ENCODE assay signal across 1 cellular context in the genomic region with DNA sequence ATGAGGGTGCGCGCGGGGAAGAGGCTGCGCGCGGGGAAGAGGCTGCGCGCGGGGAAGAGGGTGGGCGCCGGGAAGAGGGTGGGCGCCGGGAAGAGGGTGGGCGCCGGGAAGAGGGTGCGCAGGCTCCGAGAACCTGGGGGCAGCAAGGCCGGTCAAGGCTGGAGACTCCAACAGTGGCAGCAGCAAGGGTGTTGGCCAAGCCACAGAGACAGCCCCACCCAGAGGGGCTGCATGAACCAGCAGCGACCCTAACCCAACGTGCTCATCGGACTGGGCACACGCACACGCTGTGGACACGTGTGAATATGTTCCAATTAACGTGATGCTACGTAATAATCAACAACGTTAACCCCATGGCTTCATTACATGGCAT.
TF ChIP-seq lines count a peak whose summit lies in the region.

No MANE protein-coding gene starts in this region.

TF ChIP-seq in H1, 55 proteins besides CTCF, POLR2A, EP300 and RAD21 (continued from another document):
- TF ChIP-seq, protein P1, sequence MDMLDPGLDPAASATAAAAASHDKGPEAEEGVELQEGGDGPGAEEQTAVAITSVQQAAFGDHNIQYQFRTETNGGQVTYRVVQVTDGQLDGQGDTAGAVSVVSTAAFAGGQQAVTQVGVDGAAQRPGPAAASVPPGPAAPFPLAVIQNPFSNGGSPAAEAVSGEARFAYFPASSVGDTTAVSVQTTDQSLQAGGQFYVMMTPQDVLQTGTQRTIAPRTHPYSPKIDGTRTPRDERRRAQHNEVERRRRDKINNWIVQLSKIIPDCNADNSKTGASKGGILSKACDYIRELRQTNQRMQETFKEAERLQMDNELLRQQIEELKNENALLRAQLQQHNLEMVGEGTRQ (IDR thresholded peaks at IDR 0.05; ENCODE audit: low read length): no peak
- TF ChIP-seq CHD1 (IDR thresholded peaks at IDR 0.05; ENCODE audit: low read depth, low read length): no peak
- TF ChIP-seq SP2 (IDR thresholded peaks at IDR 0.05; ENCODE audit: low read length): no peak
- no peak for TF ChIP-seq SP4 (IDR thresholded peaks at IDR 0.05; ENCODE audit: low read length)
- no peak for TF ChIP-seq CBX5 (IDR thresholded peaks at IDR 0.05; ENCODE audit: low read depth, low read length)
- no peak for TF ChIP-seq GABPA (IDR thresholded peaks at IDR 0.05; ENCODE audit: borderline replicate concordance, insufficient read depth, low read length)
- no peak for TF ChIP-seq GTF2F1 (IDR thresholded peaks at IDR 0.05; ENCODE audit: borderline replicate concordance, low read depth, low read length)
- no peak for TF ChIP-seq E2F6 (IDR thresholded peaks at IDR 0.05)
- TF ChIP-seq SIN3A (conservative IDR thresholded peaks at IDR 0.05 in 1 of 2, IDR thresholded peaks at IDR 0.05 in 1 of 2; ENCODE audit: low read depth in 1 of 2, low read length in 2 of 2): no peak
- TF ChIP-seq RNF2 (IDR thresholded peaks at IDR 0.05; ENCODE audit: borderline replicate concordance, low read depth, low read length, missing control alignments, poor library complexity, severe bottlenecking): no peak
- TF ChIP-seq TAF7 (optimal IDR thresholded peaks at IDR 0.05; ENCODE audit: borderline replicate concordance, low read depth, low read length): no peak
- TF ChIP-seq, protein P2, sequence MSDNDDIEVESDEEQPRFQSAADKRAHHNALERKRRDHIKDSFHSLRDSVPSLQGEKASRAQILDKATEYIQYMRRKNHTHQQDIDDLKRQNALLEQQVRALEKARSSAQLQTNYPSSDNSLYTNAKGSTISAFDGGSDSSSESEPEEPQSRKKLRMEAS (IDR thresholded peaks at IDR 0.05): no peak
- TF ChIP-seq TEAD4 (IDR thresholded peaks at IDR 0.05; ENCODE audit: low read depth, low read length): no peak
- TF ChIP-seq CTBP2 (IDR thresholded peaks at IDR 0.05; ENCODE audit: borderline replicate concordance, insufficient read depth, insufficient read length, low read length): no peak
- no peak for TF ChIP-seq BCL11A (IDR thresholded peaks at IDR 0.05; ENCODE audit: low read depth in 2 of 2, low read length in 2 of 2)
- TF ChIP-seq JUND (IDR thresholded peaks at IDR 0.05; ENCODE audit: low read length): no peak
- no peak for TF ChIP-seq RFX5 (IDR thresholded peaks at IDR 0.05; ENCODE audit: borderline replicate concordance, low read depth, low read length)
